ENCODE assay signal across 8 cellular contexts in the genomic region with DNA sequence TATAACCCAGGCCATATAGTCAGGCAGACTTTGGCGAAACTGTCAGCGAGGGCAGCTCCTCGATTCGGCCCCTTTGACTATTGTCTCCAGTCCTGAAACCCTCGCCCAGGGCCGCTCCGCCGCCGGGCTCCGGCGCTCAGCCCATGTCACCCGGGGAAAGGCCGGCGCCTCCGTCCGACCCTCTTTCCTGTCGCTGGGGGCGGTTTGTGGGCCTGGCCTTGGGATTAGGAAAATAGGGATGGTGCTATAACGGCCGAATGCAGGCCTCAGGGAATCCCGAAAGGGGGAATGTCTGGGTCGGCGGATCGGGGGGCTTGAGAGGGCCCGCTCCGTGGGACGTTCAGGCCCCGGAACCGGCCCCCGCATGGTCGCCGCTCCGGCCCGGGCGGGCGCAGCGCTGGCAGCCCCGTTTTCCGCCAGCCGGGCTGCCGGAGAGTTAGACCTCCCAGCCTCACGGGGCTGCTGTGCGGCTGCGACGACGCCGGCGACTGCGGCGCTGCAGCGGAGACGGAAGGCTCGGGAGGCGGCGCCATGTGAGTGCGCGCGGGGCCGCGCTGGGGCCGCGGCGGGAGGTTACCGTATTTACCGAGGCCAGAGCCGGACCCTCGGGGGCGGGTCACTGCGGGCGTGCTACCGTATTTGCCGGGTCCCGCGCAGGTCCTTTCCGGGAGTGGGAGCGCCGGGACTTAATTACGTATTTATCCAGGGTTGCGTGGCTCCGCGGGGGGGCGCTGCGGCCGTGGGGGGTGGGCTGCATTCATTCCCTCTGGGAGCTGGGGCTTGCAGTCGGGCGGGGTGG. TPM values are rescaled to one million over a fixed set of nuclear protein-coding genes. Genes with fewer than 3 reads are reported as not detected.
DNase-seq lines count a peak whose midpoint lies in the region; ATAC-seq and TF ChIP-seq lines count a peak whose summit lies in the region.

No MANE protein-coding gene starts in this region.

- H3K79me2 ChIP-seq in KMS-11 (ENCODE audit: insufficient read depth, low read depth): peaks cover 55% of the 10 kb centered on the region

- H3K4me3 ChIP-seq in KMS-11 (IDR thresholded peaks at IDR 0.05; ENCODE audit: insufficient read depth, low read depth, low read length): peak overlapping the region; percentile 62

- no peaks in the 10 kb centered on the region for H3K27me3 ChIP-seq in KMS-11 (ENCODE audit: insufficient read depth, low read depth)

- H3K4me2 ChIP-seq in KMS-11: peak overlapping the region; percentile 93

- H3K27ac ChIP-seq in KMS-11: peak overlapping the region; percentile 93

- peaks cover 76% of the 10 kb centered on the region for H3K4me1 ChIP-seq in KMS-11 (ENCODE audit: low read depth, poor library complexity, severe bottlenecking)

- no peaks in the 10 kb centered on the region; the same call in 1 of the 2 replicates for H3K36me3 ChIP-seq in KMS-11 (ENCODE audit: insufficient read depth)

- peak overlapping the region; percentile 97 for H3K9ac ChIP-seq in KMS-11

- H2AFZ ChIP-seq in KMS-11 (ENCODE audit: low read depth): peak overlapping the region; percentile 45

- no peaks in the 10 kb centered on the region for H4K20me1 ChIP-seq in KMS-11 (ENCODE audit: insufficient read depth)

- DNase-seq in EL (peak; percentile 80), SHP77 treated with DMSO at 0.1 percent for 48 hours (lab: John Stamatoyannopoulos, UW) (peak; percentile 37), globus pallidus (ENCODE audit: low spot score) (peak; percentile 86), occipital lobe (lab: John Stamatoyannopoulos, UW) (peak; percentile 84), superior temporal gyrus (ENCODE audit: extremely low spot score) (peak; percentile 90)
- peak; percentile 74 for DNase-seq in activated naive CD4-positive, alpha-beta T cell treated with anti-CD3 and anti-CD28 coated beads, Interleukin-2, amount 50 U/mL, for 16 hours

- ATAC-seq in GM21723 (IDR thresholded peaks at IDR 0.05; ENCODE audit: unreplicated experiment): peak; percentile 57

- TF ChIP-seq CTCF in KMS-11 (conservative IDR thresholded peaks at IDR 0.05; ENCODE audit: low read depth, low read length): no peak

RNA-seq across cellular contexts. Expression of gene ZNF775, which starts 25.9 kb away (rescaled TPM):
- total RNA-seq in occipital lobe: 10.6 TPM

RNA-seq across cellular contexts. Expression of gene REPIN1, which starts 36.4 kb away (rescaled TPM):
- total RNA-seq in occipital lobe: 26.8 TPM

RNA-seq across cellular contexts. Expression of gene GIMAP8, which starts 45.4 kb away (rescaled TPM):
- total RNA-seq in occipital lobe: 2.8 TPM

Comparison
In these comparisons a context has a peak if more than half of its experiments do, and no peak if none do; other contexts are left out.
1. Peak in every context shown above with its lines: DNase-seq, ATAC-seq, H3K4me3 ChIP-seq and H3K27ac ChIP-seq.
2. DNase-seq: peak in every context shown above with its lines; median percentile 90 in superior temporal gyrus; 86 in globus pallidus; 84 in occipital lobe; 80 in EL; 74 in activated naive CD4-positive, alpha-beta T cell treated with anti-CD3 and anti-CD28 coated beads, Interleukin-2, amount 50 U/mL, for 16 hours; 37 in SHP77 treated with DMSO at 0.1 percent for 48 hours.